In the genomic region with DNA sequence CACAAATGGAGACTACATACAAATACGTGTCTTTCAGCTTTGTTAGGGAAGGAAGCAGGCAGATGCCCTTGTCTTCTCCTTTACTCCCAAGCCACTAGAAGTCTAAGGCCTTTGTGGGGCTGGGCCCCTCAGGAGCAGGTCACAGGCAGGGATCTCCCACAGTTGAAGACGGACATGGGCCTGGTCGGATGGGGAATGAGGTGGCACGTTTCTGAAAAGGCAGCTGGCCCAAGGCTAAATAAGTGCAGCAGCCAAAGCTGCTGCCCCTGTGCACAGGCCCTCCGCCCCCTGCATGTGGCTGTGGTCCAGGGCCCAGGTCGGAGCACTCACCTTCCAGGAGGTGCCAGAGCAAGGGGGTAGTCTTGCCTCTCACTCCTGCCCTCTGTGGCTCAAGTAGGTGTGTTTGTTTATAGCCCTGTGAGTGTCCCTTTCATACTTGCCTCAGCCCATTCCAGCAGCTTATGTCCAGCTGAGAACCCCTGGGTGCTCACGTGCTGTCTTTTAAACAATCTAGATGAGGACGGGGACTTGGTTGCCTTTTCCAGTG, we compare ENCODE assay signal across 8 cellular contexts. TPM values are rescaled to one million over a fixed set of nuclear protein-coding genes. Genes with fewer than 3 reads are reported as not detected.
A peak's percentile ranks its signal among the peaks of the same experiment; 100 is the strongest.
DNase-seq lines count a peak whose midpoint lies in the region; ATAC-seq, FAIRE-seq and TF ChIP-seq lines count a peak whose summit lies in the region.

No MANE protein-coding gene starts in this region.

- intact Hi-C loops in GM12878 (cut with micrococcal nuclease; ENCODE audit: unreplicated experiment): no loop called here
- intact Hi-C loops in transverse colon (cut with DNase I; ENCODE audit: low total_unique reads): no loop called here

- TF ChIP-seq RAD21 in GM12878 (IDR thresholded peaks at IDR 0.05; ENCODE audit: insufficient read depth, low read depth, low read length): no peak

- 77% methylated on average over 8 of the region's 8 CpGs for WGBS in GM12878 (ENCODE audit: insufficient coverage, insufficient replicate concordance, low lambda C conversion rate, missing lambda C conversion rate)
- 40 to 53% methylated on average over 1 to 8 of the region's 8 CpGs for WGBS in transverse colon (ENCODE audit: low coverage in 1 of 2), 2 donors

- FAIRE-seq in GM12878 (lab: Jason Lieb, UNC): no peak

- RAD21 ChIA-PET in GM12878 (lab: Charles Lee; ENCODE audit: unreplicated experiment): interaction anchor here (0.9 kb wide), 1 partner anchor 17 kb away, joined by 4 read pairs; no protein-coding TSS in a partner anchor

- TF ChIP-seq POLR2A in GM12878 (IDR thresholded peaks at IDR 0.05; ENCODE audit: low read depth, low read length) (peak; percentile 70), transverse colon (IDR thresholded peaks at IDR 0.05) (no peak)

- H3K9ac ChIP-seq in GM12878 (ENCODE audit: control insufficient read depth, insufficient read depth, low read length): no peak overlapping the region

- peak overlapping the region; percentile 91 for H3K4me3 Mint-ChIP-seq in activated naive CD4-positive, alpha-beta T cell treated with anti-CD3 and anti-CD28 coated beads, Interleukin-2, amount 10 ng/mL, durations not matched to agents 7 days and 5 days
- peak overlapping the region; percentile 95 for H3K4me3 Mint-ChIP-seq in memory B cell

- peaks cover 10% of the 10 kb centered on the region for H3K27me3 Mint-ChIP-seq in activated naive CD4-positive, alpha-beta T cell treated with anti-CD3 and anti-CD28 coated beads, Interleukin-2, amount 10 ng/mL, durations not matched to agents 7 days and 5 days
- no peaks in the 10 kb centered on the region for H3K27me3 Mint-ChIP-seq in memory B cell

- TF ChIP-seq EP300 in GM12878 (IDR thresholded peaks at IDR 0.05; ENCODE audit: borderline replicate concordance in 1 of 2, control insufficient read depth in 1 of 2, low read depth in 2 of 2, low read length in 2 of 2): no peak
- TF ChIP-seq EP300 in transverse colon (IDR thresholded peaks at IDR 0.05; ENCODE audit: low read depth): no peak

- peaks cover 29% of the 10 kb centered on the region for H3K79me2 ChIP-seq in GM12878 (ENCODE audit: control insufficient read depth, insufficient read depth, low read length)

- ATAC-seq in GM12878 (no peak), memory B cell (ENCODE audit: low read depth) (no peak), HG02623 (IDR thresholded peaks at IDR 0.05; ENCODE audit: unreplicated experiment) (no peak)

- no peak overlapping the region for H2AFZ ChIP-seq in GM12878 (ENCODE audit: control insufficient read depth, low read depth, low read length)

- peaks cover 18 to 21% of the 10 kb centered on the region in 2 experiments for H3K36me3 ChIP-seq in GM12878 (ENCODE audit: control insufficient read depth in 2 of 2, insufficient read depth in 2 of 2, low read length in 1 of 2)
- peaks cover 0 to 27% (median 13%) of the 10 kb centered on the region in 4 donors for H3K36me3 ChIP-seq in transverse colon

- H3K4me3 ChIP-seq in GM12878 (peak overlapping the region; percentile 93), transverse colon (peak overlapping the region; percentile 25 to 99 (median 86))

- no peaks in the 10 kb centered on the region for H3K27me3 ChIP-seq in GM12878 (replicated peaks in 1 of 2; ENCODE audit: control insufficient read depth in 2 of 2, insufficient read depth in 2 of 2, low read length in 1 of 2)
- H3K27me3 ChIP-seq in transverse colon: no peaks in the 10 kb centered on the region

- DNase-seq in activated naive CD4-positive, alpha-beta T cell treated with anti-CD3 and anti-CD28 coated beads, Interleukin-2, amount 10 ng/mL, durations not matched to agents 7 days and 5 days: no peak
- DNase-seq in activated naive CD4-positive, alpha-beta T cell treated with Interleukin-2 at 50 U/mL for 16 hours: no peak
- DNase-seq in GM12878 (ENCODE audit: low read depth, low spot score): no peak
- DNase-seq in memory B cell (ENCODE audit: low spot score in 2 of 2): no peak
- no peak for DNase-seq in transverse colon
- no peak for DNase-seq in iPS-NIHi7 (ENCODE audit: extremely low spot score)
- no peak for DNase-seq in NCI-H1092 treated with DMSO at 0.1 percent for 48 hours (lab: John Stamatoyannopoulos, UW)

- POLR2A ChIA-PET in GM12878 (lab: Charles Lee): interaction anchor here (0.6 to 1.3 kb wide), 4 partner anchors 8 to 91 kb away, joined by 3 to 5 read pairs (median 4); partner anchors contain the start of gene MRNIP

- SMC1A ChIA-PET in GM12878 (lab: Charles Lee; ENCODE audit: uncharacterized antibody, unreplicated experiment): interaction anchor here (0.9 to 1.1 kb wide), 3 partner anchors 11 to 60 kb away, joined by 3 to 4 read pairs (median 3); partner anchors contain the start of gene LTC4S

- peak overlapping the region; percentile 99 for H3K4me2 ChIP-seq in GM12878 (ENCODE audit: control insufficient read depth, insufficient read depth)

- in situ Hi-C loops in GM12878 (cut with MboI): loop anchor here (25.0 kb wide), 1 partner anchor 990 kb away; the partner anchor contains the start of gene MGAT1
- in situ Hi-C loops in transverse colon (cut with MboI; ENCODE audit: low pct_ligation_motif_present in 1 of 4, low pct_unique_long_range_greater_than_20kb in 1 of 4, low sequenced_read_pairs in 3 of 4): no loop called here

- peak overlapping the region; percentile 98 for H3K27ac Mint-ChIP-seq in activated naive CD4-positive, alpha-beta T cell treated with anti-CD3 and anti-CD28 coated beads, Interleukin-2, amount 10 ng/mL, durations not matched to agents 7 days and 5 days
- peak overlapping the region; percentile 99 for H3K27ac Mint-ChIP-seq in memory B cell

- H3K27ac ChIP-seq in GM12878 (ENCODE audit: control insufficient read depth, insufficient read depth): no peak overlapping the region; the same call in 1 of the 2 replicates
- peak overlapping the region; percentile 99 to 100 (median 100) for H3K27ac ChIP-seq in transverse colon

- TF ChIP-seq CTCF in GM12878 (IDR thresholded peaks at IDR 0.05 in 2 of 3, conservative IDR thresholded peaks at IDR 0.05 in 1 of 3; ENCODE audit: control insufficient read depth in 2 of 3, extremely low read depth in 1 of 3, insufficient read depth in 1 of 3, low read depth in 3 of 3, low read length in 3 of 3) (no peak), transverse colon (IDR thresholded peaks at IDR 0.05) (no peak)

- CTCF ChIA-PET in activated naive CD4-positive, alpha-beta T cell treated with anti-CD3 and anti-CD28 coated beads, Interleukin-2, amount 10 ng/mL, durations not matched to agents 7 days and 5 days (lab: Charles Lee): interaction anchor here (0.6 kb wide), 1 partner anchor 83 kb away, joined by 3 read pairs; no protein-coding TSS in a partner anchor
- CTCF ChIA-PET in GM12878 (lab: Yijun Ruan, JAX): interaction anchor here (1.0 to 1.1 kb wide), 2 partner anchors 21 to 38 kb away, joined by 3 to 4 read pairs; no protein-coding TSS in a partner anchor

- H3K9me3 ChIP-seq in GM12878 (replicated peaks; ENCODE audit: control insufficient read depth, insufficient read depth, low read length) (no peaks in the 10 kb centered on the region), transverse colon (no peaks in the 10 kb centered on the region)

- H3K4me1 Mint-ChIP-seq in activated naive CD4-positive, alpha-beta T cell treated with anti-CD3 and anti-CD28 coated beads, Interleukin-2, amount 10 ng/mL, durations not matched to agents 7 days and 5 days: peaks cover 48% of the 10 kb centered on the region
- peaks cover 31% of the 10 kb centered on the region for H3K4me1 Mint-ChIP-seq in memory B cell

- peaks cover 17% of the 10 kb centered on the region for H4K20me1 ChIP-seq in GM12878 (ENCODE audit: control insufficient read depth, insufficient read depth)

- H3K36me3 Mint-ChIP-seq in activated naive CD4-positive, alpha-beta T cell treated with anti-CD3 and anti-CD28 coated beads, Interleukin-2, amount 10 ng/mL, durations not matched to agents 7 days and 5 days: peaks cover 32% of the 10 kb centered on the region
- peaks cover 9% of the 10 kb centered on the region for H3K36me3 Mint-ChIP-seq in memory B cell

- H3K4me1 ChIP-seq in GM12878 (ENCODE audit: control insufficient read depth, insufficient read depth, low read length) (peaks cover 31% of the 10 kb centered on the region), transverse colon (peaks cover 61 to 86% (median 83%) of the 10 kb centered on the region in 4 donors)

- no TSS peak for BruUV-seq in GM12878 (replicated peaks; lab: Mats Ljungman, UMichigan)

- H3K9me3 Mint-ChIP-seq in activated naive CD4-positive, alpha-beta T cell treated with anti-CD3 and anti-CD28 coated beads, Interleukin-2, amount 10 ng/mL, durations not matched to agents 7 days and 5 days: no peaks in the 10 kb centered on the region
- H3K9me3 Mint-ChIP-seq in memory B cell: no peaks in the 10 kb centered on the region

RNA-seq across cellular contexts. Expression of gene SQSTM1, which starts 1.8 kb away (rescaled TPM):
- 109 and 123 TPM in 2 replicates for total RNA-seq in GM12878 (2013; cell fraction: nucleolus; rRNA removed)
- total RNA-seq in GM12878 (2014; rRNA removed) (127 and 138 TPM in 2 replicates), GM12878 (2014; rRNA removed; fragmentation: Illumina TruSeq; extraction: Trizol) (43.7 and 45.0 TPM in 2 replicates), GM12878 (2021) (105 and 106 TPM in 2 replicates), transverse colon (100 to 1,000 TPM; 250 to 620 (median 432) TPM)
- 45.8 TPM for polyA plus RNA-seq in GM12878 (2011; ENCODE audit: low read depth)
- polyA plus RNA-seq in GM12878 (2011; rRNA removed) (33.6 and 53.8 TPM in 2 replicates), GM12878 (2014; fragmentation: Illumina TruSeq; extraction: Trizol) (23.8 and 54.0 TPM in 2 replicates), GM12878 (2014; fragmentation: Nextera tagmentation; extraction: Ambion mirVana) (1 to 10 TPM; 6.3 to 8.1 TPM), GM12878 (2014; rRNA removed) (70.1 and 75.3 TPM in 2 replicates), GM12878 (2016; fragmentation: Nextera tagmentation; extraction: Ambion mirVana) (100 to 1,000 TPM; 117 to 127 TPM)
- polyA plus RNA-seq in GM12878 (2011; cell fraction: cytosol; rRNA removed): 81.2 and 91.2 TPM in 2 replicates
- polyA plus RNA-seq in GM12878 (2011; cell fraction: nucleus; rRNA removed): 114 and 124 TPM in 2 replicates
- polyA plus RNA-seq in GM12878 (2012): 128 and 145 TPM in 2 replicates
- polyA minus RNA-seq in GM12878 (2011; rRNA and poly(A)+ RNA removed): 32.2 and 65.4 TPM in 2 replicates
- polyA minus RNA-seq in GM12878 (2011; cell fraction: cytosol; rRNA and poly(A)+ RNA removed): 73.9 and 76.5 TPM in 2 replicates
- polyA minus RNA-seq in GM12878 (2011; cell fraction: nucleus; rRNA and poly(A)+ RNA removed): 135 and 203 TPM in 2 replicates

RNA-seq across cellular contexts. Expression of gene MGAT4B, which starts 15.9 kb away (rescaled TPM):
- 94.1 and 97.6 TPM in 2 replicates for total RNA-seq in GM12878 (2013; cell fraction: nucleolus; rRNA removed)
- 44.7 and 46.0 TPM in 2 replicates for total RNA-seq in GM12878 (2014; rRNA removed)
- 25.2 and 34.4 TPM in 2 replicates for total RNA-seq in GM12878 (2014; rRNA removed; fragmentation: Illumina TruSeq; extraction: Trizol)
- total RNA-seq in GM12878 (2021): 66.2 and 82.5 TPM in 2 replicates
- polyA plus RNA-seq in GM12878 (2011; ENCODE audit: low read depth): 24.6 TPM
- 24.5 and 42.8 TPM in 2 replicates for polyA plus RNA-seq in GM12878 (2011; rRNA removed)
- 57.3 and 70.6 TPM in 2 replicates for polyA plus RNA-seq in GM12878 (2011; cell fraction: cytosol; rRNA removed)
- polyA plus RNA-seq in GM12878 (2011; cell fraction: nucleus; rRNA removed): 263 and 274 TPM in 2 replicates
- polyA plus RNA-seq in GM12878 (2012): 44.2 and 50.9 TPM in 2 replicates
- polyA plus RNA-seq in GM12878 (2014; fragmentation: Illumina TruSeq; extraction: Trizol): 27.2 and 33.3 TPM in 2 replicates
- polyA plus RNA-seq in GM12878 (2014; fragmentation: Nextera tagmentation; extraction: Ambion mirVana): under 1 TPM in 1 of 2 experiments, not detected in 1; 0.60 TPM
- 59.3 and 69.7 TPM in 2 replicates for polyA plus RNA-seq in GM12878 (2014; rRNA removed)
- 1 to 10 TPM; 7.6 to 8.3 TPM for polyA plus RNA-seq in GM12878 (2016; fragmentation: Nextera tagmentation; extraction: Ambion mirVana)
- polyA minus RNA-seq in GM12878 (2011; rRNA and poly(A)+ RNA removed): 41.5 and 69.5 TPM in 2 replicates
- polyA minus RNA-seq in GM12878 (2011; cell fraction: cytosol; rRNA and poly(A)+ RNA removed): 23.1 and 28.3 TPM in 2 replicates
- polyA minus RNA-seq in GM12878 (2011; cell fraction: nucleus; rRNA and poly(A)+ RNA removed): 83.3 and 122 TPM in 2 replicates
- total RNA-seq in transverse colon: 1,000 to 10,000 TPM in 1 of 4 donors, 100 to 1,000 TPM in 3; 495 to 1,114 (median 787) TPM

RNA-seq across cellular contexts. Expression of gene LTC4S, which starts 28.7 kb away (rescaled TPM):
- 1.1 and 1.8 TPM in 2 replicates for total RNA-seq in GM12878 (2013; cell fraction: nucleolus; rRNA removed)
- total RNA-seq in GM12878 (2014; rRNA removed) (1.1 and 1.8 TPM in 2 replicates), GM12878 (2014; rRNA removed; fragmentation: Illumina TruSeq; extraction: Trizol) (not detected in 2 replicates), GM12878 (2021) (2.0 and 3.6 TPM in 2 replicates), transverse colon (1 to 10 TPM in 3 of 4 donors, not detected in 1; 3.0 to 3.8 (median 3.2) TPM)
- not detected for polyA plus RNA-seq in GM12878 (2011; ENCODE audit: low read depth)
- polyA plus RNA-seq in GM12878 (2011; rRNA removed) (not detected in 2 replicates), GM12878 (2014; fragmentation: Illumina TruSeq; extraction: Trizol) (not detected in 2 replicates), GM12878 (2014; fragmentation: Nextera tagmentation; extraction: Ambion mirVana) (not detected), GM12878 (2014; rRNA removed) (1.6 and 2.0 TPM in 2 replicates), GM12878 (2016; fragmentation: Nextera tagmentation; extraction: Ambion mirVana) (1 to 10 TPM in 1 of 2 experiments, under 1 TPM in 1; 0.78 to 1.3 TPM)
- polyA plus RNA-seq in GM12878 (2011; cell fraction: cytosol; rRNA removed): 0.13 and 0.20 TPM in 2 replicates
- 0.33 and 0.50 TPM in 2 replicates for polyA plus RNA-seq in GM12878 (2011; cell fraction: nucleus; rRNA removed)
- polyA plus RNA-seq in GM12878 (2012): 0.66 TPM in 1 of 2 replicates, not detected in the other
- polyA minus RNA-seq in GM12878 (2011; rRNA and poly(A)+ RNA removed): not detected in 2 replicates
- not detected in 2 replicates for polyA minus RNA-seq in GM12878 (2011; cell fraction: cytosol; rRNA and poly(A)+ RNA removed)
- polyA minus RNA-seq in GM12878 (2011; cell fraction: nucleus; rRNA and poly(A)+ RNA removed): 0.73 and 0.77 TPM in 2 replicates

RNA-seq across cellular contexts. Expression of gene MRNIP, which starts 36.1 kb away (rescaled TPM):
- total RNA-seq in GM12878 (2013; cell fraction: nucleolus; rRNA removed): 156 and 160 TPM in 2 replicates
- total RNA-seq in GM12878 (2014; rRNA removed) (16.2 and 17.7 TPM in 2 replicates), GM12878 (2014; rRNA removed; fragmentation: Illumina TruSeq; extraction: Trizol) (7.8 and 10.5 TPM in 2 replicates), GM12878 (2021) (13.3 and 17.4 TPM in 2 replicates), transverse colon (100 to 1,000 TPM in 1 of 4 donors, 10 to 100 TPM in 3; 24.7 to 124 (median 42.9) TPM)
- 15.8 TPM for polyA plus RNA-seq in GM12878 (2011; ENCODE audit: low read depth)
- polyA plus RNA-seq in GM12878 (2011; rRNA removed) (30.4 and 30.9 TPM in 2 replicates), GM12878 (2014; fragmentation: Illumina TruSeq; extraction: Trizol) (9.7 and 12.3 TPM in 2 replicates), GM12878 (2014; fragmentation: Nextera tagmentation; extraction: Ambion mirVana) (10 to 100 TPM in 1 of 2 experiments, 1 to 10 TPM in 1; 2.4 to 13.6 TPM), GM12878 (2014; rRNA removed) (28.3 and 28.9 TPM in 2 replicates), GM12878 (2016; fragmentation: Nextera tagmentation; extraction: Ambion mirVana) (10 to 100 TPM; 10.0 to 12.7 TPM)
- 35.9 and 43.8 TPM in 2 replicates for polyA plus RNA-seq in GM12878 (2011; cell fraction: cytosol; rRNA removed)
- 161 and 182 TPM in 2 replicates for polyA plus RNA-seq in GM12878 (2011; cell fraction: nucleus; rRNA removed)
- 21.8 and 22.8 TPM in 2 replicates for polyA plus RNA-seq in GM12878 (2012)
- 9.7 and 17.6 TPM in 2 replicates for polyA minus RNA-seq in GM12878 (2011; rRNA and poly(A)+ RNA removed)
- 4.4 and 5.6 TPM in 2 replicates for polyA minus RNA-seq in GM12878 (2011; cell fraction: cytosol; rRNA and poly(A)+ RNA removed)
- polyA minus RNA-seq in GM12878 (2011; cell fraction: nucleus; rRNA and poly(A)+ RNA removed): 15.0 and 23.3 TPM in 2 replicates

Comparison
In these comparisons a context has a peak if more than half of its experiments do, and no peak if none do; other contexts are left out.
1. RNA of gene MGAT4B, which starts 15.9 kb away (total RNA-seq): 495 to 1,114 TPM in transverse colon; 25.2 to 97.6 TPM in GM12878; every median in the first group is over 4 times any median in the second.